9 cellular contexts compared by ENCODE assay signal in genomic region chr3:195686714-195687208, GRCh38. TPM values are rescaled to one million over a fixed set of nuclear protein-coding genes. Genes with fewer than 3 reads are reported as not detected.
DNase-seq lines count a peak whose midpoint lies in the region; ATAC-seq and TF ChIP-seq lines count a peak whose summit lies in the region.
"Not testable (repeated sequence)": the region's sequence is repeated elsewhere in the genome, so short reads cannot be mapped to it uniquely, and the experiment has no call there.
"Had no signal": no experiment of that assay in that cellular context is flagged by ENCODE, and none has a peak within 500 bp of the region (broad histone marks: within the 10 kb centered on the region; RNA-seq: fewer than 3 reads in every experiment).

No MANE protein-coding gene starts in this region.

- WGBS in gastroesophageal sphincter (ENCODE audit: low coverage in 1 of 2), 2 donors = 100% methylated on average over 1 of the region's 14 CpGs; no CpG with 5 or more reads in 1 of the 2 donors
- 93 to 96% methylated on average over 14 of the region's 14 CpGs for WGBS in sigmoid colon, 2 donors

- not testable (repeated sequence) for TF ChIP-seq EP300 in gastroesophageal sphincter (IDR thresholded peaks at IDR 0.05); sigmoid colon (IDR thresholded peaks at IDR 0.05)

- not testable (repeated sequence) for BruUV-seq in HCT116 (replicated peaks; lab: Mats Ljungman, UMichigan)

- not testable (repeated sequence) for TF ChIP-seq CTCF in HCT116 (IDR thresholded peaks at IDR 0.05 in 2 of 3, conservative IDR thresholded peaks at IDR 0.05 in 1 of 3; ENCODE audit: borderline replicate concordance in 1 of 3, insufficient read depth in 1 of 3, low read depth in 2 of 3, low read length in 2 of 3); gastroesophageal sphincter (IDR thresholded peaks at IDR 0.05); sigmoid colon (IDR thresholded peaks at IDR 0.05); type B pancreatic cell (conservative IDR thresholded peaks at IDR 0.05)

- CTCF ChIA-PET in HCT116 (lab: Charles Lee) = not testable (repeated sequence)

- H3K27me3 ChIP-seq in HCT116 (ENCODE audit: insufficient read depth, low read length); gastroesophageal sphincter; sigmoid colon: not testable (repeated sequence)

- intact Hi-C loops in HCT116 (cut with micrococcal nuclease); sigmoid colon (cut with DNase I): not testable (repeated sequence)
- intact Hi-C loops in activated CD4-positive, alpha-beta T cell treated with anti-CD3 and anti-CD28 coated beads, Interleukin-2, amount 10 ng/mL, durations not matched to agents 24 days and 14 days (cut with micrococcal nuclease) = loop anchor here (5.0 kb wide), 1 partner anchor 276 kb away; no protein-coding TSS in a partner anchor

- H2AFZ ChIP-seq in HCT116 (ENCODE audit: low read depth, low read length, poor library complexity, severe bottlenecking) = not testable (repeated sequence)

- POLR2A ChIA-PET in HCT116 (lab: Charles Lee) = interaction anchor here (0.7 kb wide), 1 partner anchor 21 kb away, joined by 3 read pairs; no protein-coding TSS in a partner anchor

- not testable (repeated sequence) for H3K4me2 ChIP-seq in HCT116 (ENCODE audit: low read length)

- H3K27ac ChIP-seq in HCT116 (ENCODE audit: low read depth, low read length) = not testable (repeated sequence)
- peak overlapping the region in 3 of 4 donors; percentile 73 to 75 (median 74) for H3K27ac ChIP-seq in gastroesophageal sphincter
- peak overlapping the region in 3 of 4 donors; percentile 43 to 80 (median 66) for H3K27ac ChIP-seq in sigmoid colon

- peaks cover 58% of the 10 kb centered on the region for H3K36me3 Mint-ChIP-seq in activated CD4-positive, alpha-beta T cell treated with anti-CD3 and anti-CD28 coated beads, Interleukin-2, amount 10 ng/mL, durations not matched to agents 24 days and 14 days (ENCODE audit: low read depth)
- peaks cover 41% of the 10 kb centered on the region for H3K36me3 Mint-ChIP-seq in type B pancreatic cell

- not testable (repeated sequence) for H3K9ac ChIP-seq in HCT116 (ENCODE audit: low read length)

- H3K9me3 ChIP-seq in HCT116 (ENCODE audit: control insufficient read depth in 1 of 2, insufficient read depth in 1 of 2, low read depth in 1 of 2, low read length in 2 of 2); gastroesophageal sphincter; sigmoid colon: not testable (repeated sequence)

- ATAC-seq in HCT116 = peak; percentile 24
- ATAC-seq in gastroesophageal sphincter = not testable (repeated sequence)

- H3K79me2 ChIP-seq in HCT116 (ENCODE audit: insufficient read depth, low read length) = not testable (repeated sequence)

- peaks cover 24% of the 10 kb centered on the region for H3K4me1 Mint-ChIP-seq in activated CD4-positive, alpha-beta T cell treated with anti-CD3 and anti-CD28 coated beads, Interleukin-2, amount 10 ng/mL, durations not matched to agents 24 days and 14 days
- H3K4me1 Mint-ChIP-seq in type B pancreatic cell (ENCODE audit: unreplicated experiment) = not testable (repeated sequence)

- not testable (repeated sequence) for TF ChIP-seq RAD21 in HCT116 (IDR thresholded peaks at IDR 0.05; ENCODE audit: low read depth)

- H3K4me1 ChIP-seq in HCT116 (ENCODE audit: control insufficient read depth in 1 of 2, insufficient read depth in 2 of 2, low read length in 2 of 2) = not testable (repeated sequence)
- H3K4me1 ChIP-seq in gastroesophageal sphincter (peaks cover 0 to 26% (median 3%) of the 10 kb centered on the region in 3 donors), sigmoid colon (peaks cover 0 to 20% (median 13%) of the 10 kb centered on the region in 4 donors)

- not testable (repeated sequence) for H3K9me2 ChIP-seq in HCT116 (ENCODE audit: insufficient read depth)

- H3K4me3 Mint-ChIP-seq in activated CD4-positive, alpha-beta T cell treated with anti-CD3 and anti-CD28 coated beads, Interleukin-2, amount 10 ng/mL, durations not matched to agents 24 days and 14 days; type B pancreatic cell: not testable (repeated sequence)

- not testable (repeated sequence) for DNase-seq in HCT116 (ENCODE audit: low read depth, low spot score); sigmoid colon
- DNase-seq in activated CD4-positive, alpha-beta T cell treated with anti-CD3 and anti-CD28 coated beads, Interleukin-2, amount 10 ng/mL, durations not matched to agents 24 days and 14 days = peak; percentile 75
- DNase-seq in activated T-cell treated with anti-CD3 and anti-CD28 coated beads for 48 hours (ENCODE audit: low read depth) (peak; percentile 29), type B pancreatic cell (ENCODE audit: extremely low spot score, unreplicated experiment) (peak; percentile 43)
- peak; percentile 21 for DNase-seq in activated naive CD4-positive, alpha-beta T cell treated with Interleukin-2 at 50 U/mL for 16 hours
- DNase-seq in stimulated activated CD4-positive, alpha-beta T cell treated with anti-CD3 and anti-CD28 coated beads, Interleukin-4, amount 100 ng/mL, for 48 hours (ENCODE audit: low read depth in 2 of 2) = peak; percentile 14 to 33

- RAD21 ChIA-PET in HCT116 (lab: Charles Lee; ENCODE audit: low non-redundant PET in 1 of 2, low total read pairs in 2 of 2, uncharacterized antibody in 2 of 2, unreplicated experiment in 2 of 2) = interaction anchor here in 1 of 2 experiments (0.7 kb wide), 1 partner anchor 112 kb away, joined by 4 read pairs; no protein-coding TSS in a partner anchor

- H4K20me1 ChIP-seq in HCT116 (ENCODE audit: insufficient read depth) = not testable (repeated sequence)

- not testable (repeated sequence) for H3K27me3 Mint-ChIP-seq in activated CD4-positive, alpha-beta T cell treated with anti-CD3 and anti-CD28 coated beads, Interleukin-2, amount 10 ng/mL, durations not matched to agents 24 days and 14 days; type B pancreatic cell

- not testable (repeated sequence) for TF ChIP-seq POLR2A in HCT116 (IDR thresholded peaks at IDR 0.05; ENCODE audit: borderline replicate concordance, extremely low read depth, insufficient read depth, insufficient read length); gastroesophageal sphincter (IDR thresholded peaks at IDR 0.05); sigmoid colon (IDR thresholded peaks at IDR 0.05)

- H3K36me3 ChIP-seq in HCT116 (ENCODE audit: control insufficient read depth in 1 of 2, insufficient read depth in 2 of 2, low read length in 2 of 2) = peaks cover 13 to 27% of the 10 kb centered on the region in 2 experiments
- H3K36me3 ChIP-seq in gastroesophageal sphincter = peaks cover 0 to 74% of the 10 kb centered on the region in 2 donors
- peaks cover 8 to 52% (median 17%) of the 10 kb centered on the region in 4 donors for H3K36me3 ChIP-seq in sigmoid colon

- not testable (repeated sequence) for H3K9me3 Mint-ChIP-seq in activated CD4-positive, alpha-beta T cell treated with anti-CD3 and anti-CD28 coated beads, Interleukin-2, amount 10 ng/mL, durations not matched to agents 24 days and 14 days; type B pancreatic cell

- not testable (repeated sequence) for H3K4me3 ChIP-seq in HCT116 (replicated peaks in 1 of 2; ENCODE audit: low read depth in 1 of 2, low read length in 2 of 2); gastroesophageal sphincter; sigmoid colon

- peak overlapping the region; percentile 55 for H3K27ac Mint-ChIP-seq in activated CD4-positive, alpha-beta T cell treated with anti-CD3 and anti-CD28 coated beads, Interleukin-2, amount 10 ng/mL, durations not matched to agents 24 days and 14 days
- H3K27ac Mint-ChIP-seq in type B pancreatic cell = not testable (repeated sequence)

RNA-seq across cellular contexts. Expression of gene MUC20, which starts 34.0 kb away (rescaled TPM):
- total RNA-seq in HCT116 (2021; ENCODE audit: unreplicated experiment) (2.4 TPM), gastroesophageal sphincter (1 to 10 TPM; 2.0 to 7.7 (median 4.8) TPM), sigmoid colon (10 to 100 TPM in 2 of 4 donors, 1 to 10 TPM in 2; 2.9 to 20.8 (median 7.1) TPM), type B pancreatic cell (ENCODE audit: low replicate concordance) (19.7 and 20.0 TPM in 2 replicates)
- polyA plus RNA-seq in HCT116 (2012) = 2.1 and 2.7 TPM in 2 replicates
- 2.9 and 3.7 TPM in 2 replicates for total RNA-seq in activated CD4-positive, alpha-beta T cell treated with anti-CD3 and anti-CD28 coated beads, Interleukin-2, amount 10 ng/mL, durations not matched to agents 24 days and 14 days
- polyA plus RNA-seq in sigmoid colon = 10 to 100 TPM in 2 of 3 donors, 1 to 10 TPM in 1; 7.8 to 48.7 (median 13.9) TPM
- polyA plus RNA-seq: CD8-positive, alpha-beta memory T cell had no signal
